Comparison of ENCODE assay signal across 8 cellular contexts in genomic region chr14:77457115-77457521, GRCh38. TPM values are rescaled to one million over a fixed set of nuclear protein-coding genes. Genes with fewer than 3 reads are reported as not detected.
A peak's percentile ranks its signal among the peaks of the same experiment; 100 is the strongest.
DNase-seq lines count a peak whose midpoint lies in the region; ATAC-seq and TF ChIP-seq lines count a peak whose summit lies in the region.

No MANE protein-coding gene starts in this region.

- H3K4me1 Mint-ChIP-seq in CD4-positive, alpha-beta T cell (ENCODE audit: low read depth) = peaks cover 48% of the 10 kb centered on the region
- peaks cover 25% of the 10 kb centered on the region for H3K4me1 Mint-ChIP-seq in progenitor cell of endocrine pancreas (ENCODE audit: low read depth)

- peak overlapping the region; percentile 96 for H2AFZ ChIP-seq in GM23248

- no peaks in the 10 kb centered on the region for H3K27me3 ChIP-seq in CD4-positive, alpha-beta T cell (ENCODE audit: control insufficient read depth, insufficient read depth, low read length)
- H3K27me3 ChIP-seq in GM23248 (replicated peaks; ENCODE audit: insufficient read depth) (no peaks in the 10 kb centered on the region), SJSA1 (replicated peaks) (no peaks in the 10 kb centered on the region)

- peak overlapping the region; percentile 89 for H3K9ac ChIP-seq in GM23248

- H3K27me3 Mint-ChIP-seq in CD4-positive, alpha-beta T cell = no peaks in the 10 kb centered on the region
- no peaks in the 10 kb centered on the region for H3K27me3 Mint-ChIP-seq in progenitor cell of endocrine pancreas

- peaks cover 5% of the 10 kb centered on the region for H4K20me1 ChIP-seq in GM23248 (ENCODE audit: insufficient read depth)

- H3K4me1 ChIP-seq in GM23248 (ENCODE audit: insufficient read depth) = peaks cover 13% of the 10 kb centered on the region
- peaks cover 12% of the 10 kb centered on the region for H3K4me1 ChIP-seq in SJSA1 (replicated peaks)

- POLR2A ChIA-PET in CD4-positive, alpha-beta T cell (lab: Charles Lee) = interaction anchor here (0.7 to 3.0 kb wide), 6 partner anchors 26 to 358 kb away, joined by 3 to 14 read pairs (median 4); partner anchors contain the start of genes GSTZ1, POMT2, SAMD15 and TMED8

- intact Hi-C loops in CD4-positive, alpha-beta T cell (cut with DNase I, micrococcal nuclease) = loop anchor here (1.0 to 5.0 kb wide), 11 partner anchors 80 to 1475 kb away; partner anchors contain the start of genes POMT2 (in 2 of the 2), SAMD15 (in 2 of the 2), SPTLC2 (in 2 of the 2) and TMED8 (in 2 of the 2)

- H3K27ac Mint-ChIP-seq in CD4-positive, alpha-beta T cell = peak overlapping the region; percentile 90
- peak overlapping the region; percentile 100 for H3K27ac Mint-ChIP-seq in progenitor cell of endocrine pancreas

- no peaks in the 10 kb centered on the region for H3K9me3 Mint-ChIP-seq in CD4-positive, alpha-beta T cell
- H3K9me3 Mint-ChIP-seq in progenitor cell of endocrine pancreas (ENCODE audit: low read depth) = no peaks in the 10 kb centered on the region

- DNase-seq in CD4-positive, alpha-beta T cell = peak in 2 of 10 experiments; percentile 2
- DNase-seq in GM23248 (peak; percentile 74), SJSA1 (ENCODE audit: low read depth in 1 of 2, low spot score in 2 of 2) (no peak), progenitor cell of endocrine pancreas (ENCODE audit: low spot score, unreplicated experiment) (no peak), GM10266 (ENCODE audit: extremely low spot score) (no peak), NCI-H524 treated with DMSO at 0.1 percent for 48 hours (lab: John Stamatoyannopoulos, UW) (no peak), dedifferentiated amniotic fluid mesenchymal stem cell (ENCODE audit: extremely low spot score) (no peak)

- H3K9me3 ChIP-seq in CD4-positive, alpha-beta T cell (ENCODE audit: control insufficient read depth, low read length) = no peaks in the 10 kb centered on the region
- no peaks in the 10 kb centered on the region for H3K9me3 ChIP-seq in GM23248 (ENCODE audit: low read depth)
- no peaks in the 10 kb centered on the region for H3K9me3 ChIP-seq in SJSA1 (replicated peaks)

- H3F3A ChIP-seq in GM23248 (ENCODE audit: insufficient read depth) = no peaks in the 10 kb centered on the region

- CTCF ChIA-PET in CD4-positive, alpha-beta T cell (lab: Charles Lee) = no interaction called here

- ATAC-seq in CD4-positive, alpha-beta T cell (ENCODE audit: poor library complexity) = peak; percentile 9
- ATAC-seq in esophagus mucosa = peak; percentile 27

- H3K27ac ChIP-seq in CD4-positive, alpha-beta T cell (ENCODE audit: low read depth, low read length) = peak overlapping the region; percentile 79
- peak overlapping the region; percentile 89 for H3K27ac ChIP-seq in GM23248
- H3K27ac ChIP-seq in SJSA1 = no peak overlapping the region

- peaks cover 77% of the 10 kb centered on the region for H3K79me2 ChIP-seq in GM23248 (ENCODE audit: insufficient read depth)

- in situ Hi-C loops in GM23248 (cut with MboI) = no loop called here

- 1 to 2% methylated on average over 18 of the region's 18 CpGs for WGBS in GM23248 (ENCODE audit: low coverage in 1 of 2, low lambda C conversion rate in 2 of 2, missing lambda C conversion rate in 2 of 2), 2 experiments

- H3K36me3 ChIP-seq in GM23248 (ENCODE audit: low read depth) (peaks cover 18% of the 10 kb centered on the region; the same call in 1 of the 2 replicates), SJSA1 (peaks cover 31% of the 10 kb centered on the region)

- peaks cover 60% of the 10 kb centered on the region for H3K36me3 Mint-ChIP-seq in CD4-positive, alpha-beta T cell (ENCODE audit: low read depth)
- H3K36me3 Mint-ChIP-seq in progenitor cell of endocrine pancreas (ENCODE audit: insufficient read depth) = peaks cover 21% of the 10 kb centered on the region

- H3K4me2 ChIP-seq in GM23248 (ENCODE audit: unreplicated experiment) = peak overlapping the region; percentile 89

- no peak for TF ChIP-seq CTCF in CD4-positive, alpha-beta T cell (IDR thresholded peaks at IDR 0.05)
- TF ChIP-seq CTCF in progenitor cell of endocrine pancreas (IDR thresholded peaks at IDR 0.05; ENCODE audit: unreplicated experiment) (no peak), GM10266 (IDR thresholded peaks at IDR 0.05; ENCODE audit: control insufficient read depth, insufficient read depth, low read depth, missing control alignments) (no peak)

- H3K9me2 ChIP-seq in GM23248 (ENCODE audit: insufficient read depth) = no peaks in the 10 kb centered on the region

- H3K4me3 Mint-ChIP-seq in CD4-positive, alpha-beta T cell = peak overlapping the region; percentile 100
- peak overlapping the region; percentile 100 for H3K4me3 Mint-ChIP-seq in progenitor cell of endocrine pancreas (ENCODE audit: low read depth)

- H3K4me3 ChIP-seq in GM23248 (peak overlapping the region; percentile 99), SJSA1 (peak overlapping the region; percentile 72)

RNA-seq across cellular contexts. Expression of gene VIPAS39, which starts 0.3 kb away (rescaled TPM):
- total RNA-seq in CD4-positive, alpha-beta T cell = 1 to 10 TPM; 7.6 to 8.7 TPM
- 25.0 and 59.8 TPM in 2 replicates for total RNA-seq in GM23248 (2014; rRNA removed; shearing (Covaris generic))
- polyA plus RNA-seq in GM23248 (2016; fragmentation: Nextera tagmentation; extraction: Ambion mirVana) = 14.9 TPM in 2 replicates
- 12.7 and 14.3 TPM in 2 replicates for total RNA-seq in SJSA1 (2014; rRNA removed; shearing (Covaris generic))
- total RNA-seq in esophagus mucosa (11.9 TPM), progenitor cell of endocrine pancreas (30.7 and 33.7 TPM in 2 replicates)

RNA-seq across cellular contexts. Expression of gene AHSA1, which starts 0.8 kb away (rescaled TPM):
- total RNA-seq in CD4-positive, alpha-beta T cell = 10 to 100 TPM; 28.7 to 33.7 TPM
- 122 and 137 TPM in 2 replicates for total RNA-seq in GM23248 (2014; rRNA removed; shearing (Covaris generic))
- 130 TPM in 2 replicates for polyA plus RNA-seq in GM23248 (2016; fragmentation: Nextera tagmentation; extraction: Ambion mirVana)
- total RNA-seq in SJSA1 (2014; rRNA removed; shearing (Covaris generic)) = 145 and 177 TPM in 2 replicates
- total RNA-seq in esophagus mucosa (69.5 TPM), progenitor cell of endocrine pancreas (160 and 179 TPM in 2 replicates)

RNA-seq across cellular contexts. Expression of gene NOXRED1, which starts 33.8 kb away (rescaled TPM):
- under 1 TPM; 0.16 to 0.42 TPM for total RNA-seq in CD4-positive, alpha-beta T cell
- not detected in 2 replicates for total RNA-seq in GM23248 (2014; rRNA removed; shearing (Covaris generic))
- polyA plus RNA-seq in GM23248 (2016; fragmentation: Nextera tagmentation; extraction: Ambion mirVana) = 0.10 and 0.31 TPM in 2 replicates
- not detected in 2 replicates for total RNA-seq in SJSA1 (2014; rRNA removed; shearing (Covaris generic))
- total RNA-seq in esophagus mucosa = not detected
- total RNA-seq in progenitor cell of endocrine pancreas = 1.2 and 1.8 TPM in 2 replicates

RNA-seq across cellular contexts. Expression of gene ISM2, which starts 41.5 kb away (rescaled TPM):
- not detected for total RNA-seq in CD4-positive, alpha-beta T cell
- total RNA-seq in GM23248 (2014; rRNA removed; shearing (Covaris generic)) = 2.6 TPM in 1 of 2 replicates, not detected in the other
- 0.11 TPM in 1 of 2 replicates, not detected in the other for polyA plus RNA-seq in GM23248 (2016; fragmentation: Nextera tagmentation; extraction: Ambion mirVana)
- not detected in 2 replicates for total RNA-seq in SJSA1 (2014; rRNA removed; shearing (Covaris generic))
- not detected for total RNA-seq in esophagus mucosa
- 0.42 TPM in 1 of 2 replicates, not detected in the other for total RNA-seq in progenitor cell of endocrine pancreas
